Comparison of ENCODE assay signal across 29 cellular contexts in genomic region chr12:3103806-3104205, GRCh38. TPM values are rescaled to one million over a fixed set of nuclear protein-coding genes. Genes with fewer than 3 reads are reported as not detected.
DNase-seq lines count a peak whose midpoint lies in the region; ATAC-seq and TF ChIP-seq lines count a peak whose summit lies in the region.
"Had no signal": no experiment of that assay in that cellular context is flagged by ENCODE, and none has a peak within 500 bp of the region (broad histone marks: within the 10 kb centered on the region; RNA-seq: fewer than 3 reads in every experiment).

No MANE protein-coding gene starts in this region.

- H3K4me3 ChIP-seq in left ventricle myocardium inferior (no peak overlapping the region), dorsolateral prefrontal cortex (no peak overlapping the region), uterus (no peak overlapping the region)
- H3K4me3 ChIP-seq: body of pancreas, HAP-1, PC-9, psoas muscle, testis had no signal

- peaks cover 62% of the 10 kb centered on the region for H3K4me1 Mint-ChIP-seq in mesothelial cell of epicardium
- H3K4me1 Mint-ChIP-seq: activated CD4-positive, alpha-beta T cell treated with anti-CD3 and anti-CD28 coated beads, Interleukin-2, amount 10 ng/mL, durations not matched to agents 24 days and 14 days had no signal

- H3K9me3 ChIP-seq in left ventricle myocardium inferior (replicated peaks) = peaks cover 9% of the 10 kb centered on the region
- no peaks in the 10 kb centered on the region for H3K9me3 ChIP-seq in uterus
- H3K9me3 ChIP-seq: body of pancreas, HAP-1, psoas muscle, testis had no signal

- no peak for TF ChIP-seq POLR2A in uterus (IDR thresholded peaks at IDR 0.05)

- no peaks in the 10 kb centered on the region for H3K27me3 ChIP-seq in left ventricle myocardium inferior (ENCODE audit: low read depth)
- H3K27me3 ChIP-seq in dorsolateral prefrontal cortex = peaks cover 0 to 17% (median 0%) of the 10 kb centered on the region in 45 donors
- no peaks in the 10 kb centered on the region for H3K27me3 ChIP-seq in uterus
- H3K27me3 ChIP-seq: body of pancreas, testis had no signal

- peaks cover 7% of the 10 kb centered on the region for H3K9me3 Mint-ChIP-seq in mesothelial cell of epicardium

- H3K27ac Mint-ChIP-seq in mesothelial cell of epicardium = peak overlapping the region; percentile 60
- H3K27ac Mint-ChIP-seq: activated CD4-positive, alpha-beta T cell treated with anti-CD3 and anti-CD28 coated beads, Interleukin-2, amount 10 ng/mL, durations not matched to agents 24 days and 14 days; T-helper 2 cell treated with Interferon-gamma antibody and Interleukin-4, amounts not matched to agents 5 μg/mL and 100 μg/mL, for 36 hours had no signal

- intact Hi-C loops in left ventricle myocardium inferior (cut with micrococcal nuclease) (no loop called here), left ventricle myocardium superior (cut with micrococcal nuclease) (no loop called here), dorsolateral prefrontal cortex (cut with DNase I) (no loop called here), uterus (cut with DNase I; ENCODE audit: low total_unique reads) (no loop called here)

- no peaks in the 10 kb centered on the region for H3K27me3 Mint-ChIP-seq in mesothelial cell of epicardium (ENCODE audit: low read depth)

- DNase-seq in left ventricle myocardium inferior = no peak
- no peak for DNase-seq in left ventricle myocardium superior
- DNase-seq in dorsolateral prefrontal cortex = no peak
- no peak for DNase-seq in mesothelial cell of epicardium (ENCODE audit: low spot score in 2 of 2, unreplicated experiment in 2 of 2)
- no peak for DNase-seq in uterus
- DNase-seq in NCI-H187 (lab: John Stamatoyannopoulos, UW) = no peak
- DNase-seq in NCI-H1417 (lab: John Stamatoyannopoulos, UW) = no peak
- DNase-seq in D341Med (ENCODE audit: low spot score) = no peak
- DNase-seq: activated CD4-positive, alpha-beta T cell treated with anti-CD3 and anti-CD28 coated beads, Interleukin-2, amount 10 ng/mL, durations not matched to agents 24 days and 14 days; activated T-cell treated with anti-CD3 and anti-CD28 coated beads, Interleukin-2, amount 50 U/mL, for 48 hours; AML-193; body of pancreas; DMS53; effector CD8-positive, alpha-beta T cell; head of caudate nucleus; mesendoderm; NCI-H1436 treated with DMSO at 0.1 percent for 48 hours; NCI-H2107; NCI-H446; nucleus accumbens; psoas muscle; stimulated activated naive CD4-positive, alpha-beta T cell treated with Interleukin-2 at 50 U/mL for 16 hours; testis had no signal

- H3K36me3 ChIP-seq in left ventricle myocardium inferior = no peaks in the 10 kb centered on the region
- H3K36me3 ChIP-seq in uterus = no peaks in the 10 kb centered on the region
- H3K36me3 ChIP-seq: HAP-1 had no signal

- no peak overlapping the region for H3K4me3 Mint-ChIP-seq in mesothelial cell of epicardium
- H3K4me3 Mint-ChIP-seq: activated CD4-positive, alpha-beta T cell treated with anti-CD3 and anti-CD28 coated beads, Interleukin-2, amount 10 ng/mL, durations not matched to agents 24 days and 14 days; T-helper 2 cell treated with Interferon-gamma antibody and Interleukin-4, amounts not matched to agents 5 μg/mL and 100 μg/mL, for 36 hours had no signal

- peaks cover 10% of the 10 kb centered on the region for H3K36me3 Mint-ChIP-seq in mesothelial cell of epicardium

- peaks cover 90% of the 10 kb centered on the region for H3K4me1 ChIP-seq in left ventricle myocardium inferior
- peaks cover 15 to 41% of the 10 kb centered on the region in 2 donors for H3K4me1 ChIP-seq in uterus
- H3K4me1 ChIP-seq: HAP-1 had no signal

- H3K27ac ChIP-seq in left ventricle myocardium inferior (replicated peaks) (peak overlapping the region; percentile 66), dorsolateral prefrontal cortex (peak overlapping the region in 48 of 59 donors; percentile 20 to 85 (median 66)), uterus (peak overlapping the region; percentile 79 to 86)
- H3K27ac ChIP-seq: body of pancreas, epithelial cell of prostate, KMS-11, PC-9, psoas muscle had no signal

- ATAC-seq in left ventricle myocardium superior = no peak
- ATAC-seq: psoas muscle, Right ventricle myocardium inferior had no signal

- TF ChIP-seq CTCF in left ventricle myocardium inferior (IDR thresholded peaks at IDR 0.05; ENCODE audit: borderline replicate concordance) (no peak), dorsolateral prefrontal cortex (IDR thresholded peaks at IDR 0.05 in 54 of 56, conservative IDR thresholded peaks at IDR 0.05 in 2 of 56; ENCODE audit: low read depth in 1 of 56, partially characterized antibody in 56 of 56) (no peak), mesothelial cell of epicardium (IDR thresholded peaks at IDR 0.05; ENCODE audit: unreplicated experiment) (no peak), uterus (IDR thresholded peaks at IDR 0.05) (no peak)

RNA-seq across cellular contexts. Expression of gene TSPAN9, which starts 26.6 kb away (rescaled TPM):
- total RNA-seq in left ventricle myocardium inferior = 305 TPM
- total RNA-seq in left ventricle myocardium superior = 159 TPM
- 10 to 100 TPM in 119 of 120 experiments, 1 to 10 TPM in 1; 7.7 to 35.5 (median 21.1) TPM for total RNA-seq in dorsolateral prefrontal cortex
- total RNA-seq in mesothelial cell of epicardium = 46.7 to 49.4 TPM (median 48.8 TPM) in 3 replicates
- total RNA-seq in uterus = 100 to 1,000 TPM in 1 of 4 donors, 10 to 100 TPM in 3; 47.9 to 106 (median 65.1) TPM
